7 cellular contexts compared by ENCODE assay signal in genomic region chr6:132207991-132208390, GRCh38.
"Had no signal": no experiment of that assay in that cellular context is flagged by ENCODE, and none has a peak within 500 bp of the region (broad histone marks: within the 10 kb centered on the region; RNA-seq: fewer than 3 reads in every experiment).

No MANE protein-coding gene starts in this region.

- H3K4me3 ChIP-seq: GM23338 had no signal

- FAIRE-seq: H54, HepG2 had no signal

- H3K27ac ChIP-seq: HL-60 had no signal

- DNase-seq: H9, HCEC 1CT, HFFc6 had no signal

- H3K4me2 ChIP-seq: GM23338 had no signal

- H2AFZ ChIP-seq: GM23338 had no signal
